ENCODE assay signal across 18 cellular contexts in the genomic region with DNA sequence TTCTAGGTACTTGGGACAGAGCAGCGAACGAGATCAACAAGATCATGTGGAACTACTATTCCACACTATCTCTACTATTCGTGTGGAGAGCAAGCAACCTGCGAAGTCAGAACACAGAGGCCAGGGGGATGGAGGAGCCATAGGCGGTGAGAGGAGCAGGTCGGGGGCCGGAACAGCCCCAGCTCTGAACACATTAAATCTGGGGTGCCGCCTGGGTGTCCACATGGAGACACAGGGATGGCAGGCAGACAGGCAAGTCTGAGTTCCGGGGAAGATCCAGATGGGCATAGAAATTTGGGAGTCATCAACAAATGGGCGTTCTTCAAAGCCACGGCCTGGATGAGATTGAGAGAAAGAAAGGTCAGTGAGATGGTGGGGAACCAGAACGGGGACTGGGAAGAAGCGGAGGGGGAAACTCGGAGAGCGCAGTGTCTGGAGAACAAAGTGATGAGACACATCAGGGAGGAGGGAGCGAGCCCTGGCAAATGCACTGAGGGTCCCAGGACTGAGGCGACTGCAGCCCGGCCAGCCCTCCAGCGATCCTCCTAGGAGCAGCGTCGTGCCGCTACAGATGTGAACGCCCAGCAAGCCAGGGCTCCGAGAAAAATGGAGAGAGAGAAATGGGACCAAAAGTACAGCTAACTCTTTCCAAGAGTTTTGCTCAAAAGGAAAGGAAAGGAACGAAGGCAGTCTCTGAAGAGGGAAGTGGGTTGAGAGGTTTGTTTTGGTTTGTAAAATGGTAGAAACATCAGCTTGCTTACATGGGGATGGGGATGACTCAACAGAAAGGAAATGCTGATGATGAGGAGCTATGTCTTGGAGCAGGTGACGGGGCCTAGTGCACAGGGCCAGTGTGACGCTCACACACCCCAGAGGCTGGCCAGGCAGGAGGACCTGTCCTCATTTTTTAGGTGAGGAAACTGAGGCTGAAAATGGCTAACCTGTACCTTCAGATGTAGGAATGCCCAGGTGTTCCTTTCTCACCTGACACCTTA.
A peak's percentile ranks its signal among the peaks of the same experiment; 100 is the strongest.
DNase-seq lines count a peak whose midpoint lies in the region; ATAC-seq, FAIRE-seq and TF ChIP-seq lines count a peak whose summit lies in the region.
"Had no signal": no experiment of that assay in that cellular context is flagged by ENCODE, and none has a peak within 500 bp of the region (broad histone marks: within the 10 kb centered on the region; RNA-seq: fewer than 3 reads in every experiment).

No MANE protein-coding gene starts in this region.

- intact Hi-C loops in sciatic nerve (cut with DNase I): no loop called here

- DNase-seq in EH (ENCODE audit: low read depth) (peak; percentile 85), MV-4-11 (lab: John Stamatoyannopoulos, UW) (peak; percentile 35), fibroblast of mammary gland (ENCODE audit: low read depth) (peak; percentile 67), sciatic nerve (ENCODE audit: low spot score) (peak; percentile 34), dedifferentiated amniotic fluid mesenchymal stem cell (ENCODE audit: extremely low spot score) (no peak), GM12891 (ENCODE audit: insufficient read length, low spot score) (no peak)
- DNase-seq: amniotic stem cell, DMS153, MG63, NCI-H1930, NCI-H526, SW 1271 had no signal

- H3K4me3 ChIP-seq in fibroblast of mammary gland (ENCODE audit: control insufficient read depth, low read depth, low read length): no peak overlapping the region
- H3K4me3 ChIP-seq: BLaER1 treated with 17β-estradiol and CSF1 and Interleukin-3, amounts not matched to agents 10 nM and 100 nM; hepatocyte; MG63 had no signal

- no peak for FAIRE-seq in GM12891 (lab: Jason Lieb, UNC)

- no peak for TF ChIP-seq CTCF in fibroblast of mammary gland (conservative IDR thresholded peaks at IDR 0.05; ENCODE audit: control insufficient read depth, insufficient read depth, low read depth, low read length)

- no peak for ATAC-seq in sciatic nerve
- no peak for ATAC-seq in GM21447 (IDR thresholded peaks at IDR 0.05; ENCODE audit: unreplicated experiment)
- ATAC-seq in GM18505 (IDR thresholded peaks at IDR 0.05; ENCODE audit: unreplicated experiment): no peak
- ATAC-seq: activated T-helper 17 cell treated with anti-CD3 and anti-CD28 coated beads, Interleukin-2, amount 50 U/mL, for 72 hours; left lobe of liver had no signal

- TF ChIP-seq POLR2A in GM18505 (IDR thresholded peaks at IDR 0.05; ENCODE audit: borderline replicate concordance, extremely low read depth, insufficient read depth, insufficient read length) (no peak), GM12891 (IDR thresholded peaks at IDR 0.05; ENCODE audit: low read depth, low read length) (no peak)

TF ChIP-seq in GM12891, 5 proteins besides CTCF, POLR2A, EP300 and RAD21:
- no peak for TF ChIP-seq POLR2AphosphoS5 (IDR thresholded peaks at IDR 0.05; ENCODE audit: low read depth, low read length)
- TF ChIP-seq TAF1 (IDR thresholded peaks at IDR 0.05; ENCODE audit: low read depth, low read length): no peak
- no peak for TF ChIP-seq SPI1 (IDR thresholded peaks at IDR 0.05; ENCODE audit: low read depth, low read length)
- no peak for TF ChIP-seq PAX5 (IDR thresholded peaks at IDR 0.05; ENCODE audit: insufficient read depth, low read length, severe bottlenecking)
- no peak for TF ChIP-seq POU2F2 (IDR thresholded peaks at IDR 0.05; ENCODE audit: low read depth, low read length)
TF ChIP-seq in GM12891: peak in this region for 0.

Comparison
In these comparisons a context has a peak if more than half of its experiments do, and no peak if none do; other contexts are left out.
1. DNase-seq: peak in EH (single experiment), MV-4-11 (single experiment), fibroblast of mammary gland (single experiment) and sciatic nerve (single experiment); none in dedifferentiated amniotic fluid mesenchymal stem cell (single experiment) and GM12891 (single experiment).